Comparison of ENCODE assay signal across 1 cellular context in genomic region chr15:51971353-51972133, GRCh38.
TF ChIP-seq lines count a peak whose summit lies in the region.

TSS of gene LEO1 (minus strand) at chr15:51971778. CDS start at chr15:51971745, 33 bp downstream.

TF ChIP-seq in K562, 482 proteins besides CTCF, POLR2A, EP300 and RAD21 (continued from another document and continues in another):
- TF ChIP-seq ZNF407 (IDR thresholded peaks at IDR 0.05; ENCODE audit: low read depth) (no peak), ARID1B (IDR thresholded peaks at IDR 0.05) (peak; percentile 41), MCM7 (IDR thresholded peaks at IDR 0.05) (no peak), ZBED1 (IDR thresholded peaks at IDR 0.05) (peak; percentile 60), FIP1L1 (IDR thresholded peaks at IDR 0.05; ENCODE audit: low read depth, low read length, poor library complexity, severe bottlenecking) (peak; percentile 81), ZNF780A (CRISPR knock-in tag; IDR thresholded peaks at IDR 0.05) (no peak), DPF2 (IDR thresholded peaks at IDR 0.05) (peak; percentile 26; the same call in 1 of the 2 replicates), JUND (IDR thresholded peaks at IDR 0.05; ENCODE audit: borderline replicate concordance, low read depth, low read length) (0 out of 2 replicates have a peak, but pooled peaks have one; percentile 15), JUND (tag; IDR thresholded peaks at IDR 0.05; ENCODE audit: borderline replicate concordance, low read depth, low read length) (no peak; the same call in 2 of the 3 replicates), ZNF561 (CRISPR knock-in tag; conservative IDR thresholded peaks at IDR 0.05) (no peak), MLX (CRISPR knock-in tag; conservative IDR thresholded peaks at IDR 0.05) (no peak), ETV1 (tag; conservative IDR thresholded peaks at IDR 0.05; ENCODE audit: low read depth) (peak; percentile 77), NFIX (CRISPR knock-in tag; IDR thresholded peaks at IDR 0.05; ENCODE audit: low read depth) (no peak), HNRNPL (IDR thresholded peaks at IDR 0.05; ENCODE audit: low read depth, low read length) (no peak), SP1 (CRISPR knock-in tag; IDR thresholded peaks at IDR 0.05) (peak; percentile 58), SMAD2 (IDR thresholded peaks at IDR 0.05; ENCODE audit: low read depth, low read length) (no peak), MTA2 (IDR thresholded peaks at IDR 0.05; ENCODE audit: low read depth) (no peak), L3MBTL2 (IDR thresholded peaks at IDR 0.05) (peak; percentile 70), HOXB6 (CRISPR knock-in tag; IDR thresholded peaks at IDR 0.05; ENCODE audit: borderline replicate concordance) (no peak), SIN3A (IDR thresholded peaks at IDR 0.05; ENCODE audit: borderline replicate concordance in 2 of 2, control insufficient read depth in 1 of 2, low read depth in 2 of 2, low read length in 2 of 2) (peak; percentile 24 to 58; a peak in 1 of 4 replicates), ZNF174 (CRISPR knock-in tag; IDR thresholded peaks at IDR 0.05) (no peak), KLF1 (tag; IDR thresholded peaks at IDR 0.05) (no peak), PHF20 (IDR thresholded peaks at IDR 0.05; ENCODE audit: partially characterized antibody) (peak; percentile 89), MAZ (CRISPR knock-in tag; conservative IDR thresholded peaks at IDR 0.05 in 1 of 2, IDR thresholded peaks at IDR 0.05 in 1 of 2) (peak; percentile 82 to 85), KLF16 (IDR thresholded peaks at IDR 0.05) (no peak), BACH1 (tag; IDR thresholded peaks at IDR 0.05) (0 out of 2 replicates have a peak, but pooled peaks have one; percentile 19), FOXK2 (conservative IDR thresholded peaks at IDR 0.05 in 1 of 2, IDR thresholded peaks at IDR 0.05 in 1 of 2; ENCODE audit: low read depth in 2 of 2) (peak; percentile 41 to 49; a peak in 2 of 4 replicates), GATAD2A (IDR thresholded peaks at IDR 0.05) (0 out of 2 replicates have a peak, but pooled peaks have one; percentile 9)
- TF ChIP-seq, protein P1, sequence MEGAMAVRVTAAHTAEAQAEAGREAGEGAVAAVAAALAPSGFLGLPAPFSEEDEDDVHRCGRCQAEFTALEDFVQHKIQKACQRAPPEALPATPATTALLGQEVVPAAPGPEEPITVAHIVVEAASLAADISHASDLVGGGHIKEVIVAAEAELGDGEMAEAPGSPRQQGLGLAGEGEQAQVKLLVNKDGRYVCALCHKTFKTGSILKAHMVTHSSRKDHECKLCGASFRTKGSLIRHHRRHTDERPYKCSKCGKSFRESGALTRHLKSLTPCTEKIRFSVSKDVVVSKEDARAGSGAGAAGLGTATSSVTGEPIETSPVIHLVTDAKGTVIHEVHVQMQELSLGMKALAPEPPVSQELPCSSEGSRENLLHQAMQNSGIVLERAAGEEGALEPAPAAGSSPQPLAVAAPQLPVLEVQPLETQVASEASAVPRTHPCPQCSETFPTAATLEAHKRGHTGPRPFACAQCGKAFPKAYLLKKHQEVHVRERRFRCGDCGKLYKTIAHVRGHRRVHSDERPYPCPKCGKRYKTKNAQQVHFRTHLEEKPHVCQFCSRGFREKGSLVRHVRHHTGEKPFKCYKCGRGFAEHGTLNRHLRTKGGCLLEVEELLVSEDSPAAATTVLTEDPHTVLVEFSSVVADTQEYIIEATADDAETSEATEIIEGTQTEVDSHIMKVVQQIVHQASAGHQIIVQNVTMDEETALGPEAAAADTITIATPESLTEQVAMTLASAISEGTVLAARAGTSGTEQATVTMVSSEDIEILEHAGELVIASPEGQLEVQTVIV (CRISPR knock-in tag; IDR thresholded peaks at IDR 0.05; ENCODE audit: borderline replicate concordance) = peak; percentile 99
- TF ChIP-seq, protein P2, sequence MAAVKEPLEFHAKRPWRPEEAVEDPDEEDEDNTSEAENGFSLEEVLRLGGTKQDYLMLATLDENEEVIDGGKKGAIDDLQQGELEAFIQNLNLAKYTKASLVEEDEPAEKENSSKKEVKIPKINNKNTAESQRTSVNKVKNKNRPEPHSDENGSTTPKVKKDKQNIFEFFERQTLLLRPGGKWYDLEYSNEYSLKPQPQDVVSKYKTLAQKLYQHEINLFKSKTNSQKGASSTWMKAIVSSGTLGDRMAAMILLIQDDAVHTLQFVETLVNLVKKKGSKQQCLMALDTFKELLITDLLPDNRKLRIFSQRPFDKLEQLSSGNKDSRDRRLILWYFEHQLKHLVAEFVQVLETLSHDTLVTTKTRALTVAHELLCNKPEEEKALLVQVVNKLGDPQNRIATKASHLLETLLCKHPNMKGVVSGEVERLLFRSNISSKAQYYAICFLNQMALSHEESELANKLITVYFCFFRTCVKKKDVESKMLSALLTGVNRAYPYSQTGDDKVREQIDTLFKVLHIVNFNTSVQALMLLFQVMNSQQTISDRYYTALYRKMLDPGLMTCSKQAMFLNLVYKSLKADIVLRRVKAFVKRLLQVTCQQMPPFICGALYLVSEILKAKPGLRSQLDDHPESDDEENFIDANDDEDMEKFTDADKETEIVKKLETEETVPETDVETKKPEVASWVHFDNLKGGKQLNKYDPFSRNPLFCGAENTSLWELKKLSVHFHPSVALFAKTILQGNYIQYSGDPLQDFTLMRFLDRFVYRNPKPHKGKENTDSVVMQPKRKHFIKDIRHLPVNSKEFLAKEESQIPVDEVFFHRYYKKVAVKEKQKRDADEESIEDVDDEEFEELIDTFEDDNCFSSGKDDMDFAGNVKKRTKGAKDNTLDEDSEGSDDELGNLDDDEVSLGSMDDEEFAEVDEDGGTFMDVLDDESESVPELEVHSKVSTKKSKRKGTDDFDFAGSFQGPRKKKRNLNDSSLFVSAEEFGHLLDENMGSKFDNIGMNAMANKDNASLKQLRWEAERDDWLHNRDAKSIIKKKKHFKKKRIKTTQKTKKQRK (IDR thresholded peaks at IDR 0.05; ENCODE audit: borderline replicate concordance, low read depth, low read length) = no peak
- TF ChIP-seq, protein P3, sequence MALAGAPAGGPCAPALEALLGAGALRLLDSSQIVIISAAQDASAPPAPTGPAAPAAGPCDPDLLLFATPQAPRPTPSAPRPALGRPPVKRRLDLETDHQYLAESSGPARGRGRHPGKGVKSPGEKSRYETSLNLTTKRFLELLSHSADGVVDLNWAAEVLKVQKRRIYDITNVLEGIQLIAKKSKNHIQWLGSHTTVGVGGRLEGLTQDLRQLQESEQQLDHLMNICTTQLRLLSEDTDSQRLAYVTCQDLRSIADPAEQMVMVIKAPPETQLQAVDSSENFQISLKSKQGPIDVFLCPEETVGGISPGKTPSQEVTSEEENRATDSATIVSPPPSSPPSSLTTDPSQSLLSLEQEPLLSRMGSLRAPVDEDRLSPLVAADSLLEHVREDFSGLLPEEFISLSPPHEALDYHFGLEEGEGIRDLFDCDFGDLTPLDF (CRISPR knock-in tag; IDR thresholded peaks at IDR 0.05) = 0 out of 2 replicates have a peak, but pooled peaks have one; percentile 45
- TF ChIP-seq, protein P4, sequence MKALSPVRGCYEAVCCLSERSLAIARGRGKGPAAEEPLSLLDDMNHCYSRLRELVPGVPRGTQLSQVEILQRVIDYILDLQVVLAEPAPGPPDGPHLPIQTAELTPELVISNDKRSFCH (CRISPR knock-in tag; IDR thresholded peaks at IDR 0.05) = no peak
- TF ChIP-seq, protein P4 (tag; IDR thresholded peaks at IDR 0.05) = peak; percentile 60; the same call in 1 of the 2 replicates
- TF ChIP-seq, protein P5, sequence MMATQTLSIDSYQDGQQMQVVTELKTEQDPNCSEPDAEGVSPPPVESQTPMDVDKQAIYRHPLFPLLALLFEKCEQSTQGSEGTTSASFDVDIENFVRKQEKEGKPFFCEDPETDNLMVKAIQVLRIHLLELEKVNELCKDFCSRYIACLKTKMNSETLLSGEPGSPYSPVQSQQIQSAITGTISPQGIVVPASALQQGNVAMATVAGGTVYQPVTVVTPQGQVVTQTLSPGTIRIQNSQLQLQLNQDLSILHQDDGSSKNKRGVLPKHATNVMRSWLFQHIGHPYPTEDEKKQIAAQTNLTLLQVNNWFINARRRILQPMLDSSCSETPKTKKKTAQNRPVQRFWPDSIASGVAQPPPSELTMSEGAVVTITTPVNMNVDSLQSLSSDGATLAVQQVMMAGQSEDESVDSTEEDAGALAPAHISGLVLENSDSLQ (IDR thresholded peaks at IDR 0.05) = no peak; the same call in 1 of the 2 replicates
- TF ChIP-seq, protein P6, sequence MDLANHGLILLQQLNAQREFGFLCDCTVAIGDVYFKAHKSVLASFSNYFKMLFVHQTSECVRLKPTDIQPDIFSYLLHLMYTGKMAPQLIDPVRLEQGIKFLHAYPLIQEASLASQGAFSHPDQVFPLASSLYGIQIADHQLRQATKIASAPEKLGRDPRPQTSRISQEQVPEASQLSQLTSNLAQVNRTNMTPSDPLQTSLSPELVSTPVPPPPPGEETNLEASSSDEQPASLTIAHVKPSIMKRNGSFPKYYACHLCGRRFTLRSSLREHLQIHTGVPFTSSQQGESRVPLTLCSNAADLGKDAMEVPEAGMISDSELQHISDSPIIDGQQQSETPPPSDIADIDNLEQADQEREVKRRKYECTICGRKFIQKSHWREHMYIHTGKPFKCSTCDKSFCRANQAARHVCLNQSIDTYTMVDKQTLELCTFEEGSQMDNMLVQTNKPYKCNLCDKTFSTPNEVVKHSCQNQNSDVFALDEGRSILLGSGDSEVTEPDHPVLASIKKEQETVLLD (IDR thresholded peaks at IDR 0.05) = 0 out of 2 replicates have a peak, but pooled peaks have one; percentile 61
- TF ChIP-seq, protein P7, sequence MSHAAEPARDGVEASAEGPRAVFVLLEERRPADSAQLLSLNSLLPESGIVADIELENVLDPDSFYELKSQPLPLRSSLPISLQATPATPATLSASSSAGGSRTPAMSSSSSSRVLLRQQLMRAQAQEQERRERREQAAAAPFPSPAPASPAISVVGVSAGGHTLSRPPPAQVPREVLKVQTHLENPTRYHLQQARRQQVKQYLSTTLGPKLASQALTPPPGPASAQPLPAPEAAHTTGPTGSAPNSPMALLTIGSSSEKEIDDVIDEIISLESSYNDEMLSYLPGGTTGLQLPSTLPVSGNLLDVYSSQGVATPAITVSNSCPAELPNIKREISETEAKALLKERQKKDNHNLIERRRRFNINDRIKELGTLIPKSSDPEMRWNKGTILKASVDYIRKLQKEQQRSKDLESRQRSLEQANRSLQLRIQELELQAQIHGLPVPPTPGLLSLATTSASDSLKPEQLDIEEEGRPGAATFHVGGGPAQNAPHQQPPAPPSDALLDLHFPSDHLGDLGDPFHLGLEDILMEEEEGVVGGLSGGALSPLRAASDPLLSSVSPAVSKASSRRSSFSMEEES (CRISPR knock-in tag; IDR thresholded peaks at IDR 0.05) = no peak
- TF ChIP-seq, protein P8, sequence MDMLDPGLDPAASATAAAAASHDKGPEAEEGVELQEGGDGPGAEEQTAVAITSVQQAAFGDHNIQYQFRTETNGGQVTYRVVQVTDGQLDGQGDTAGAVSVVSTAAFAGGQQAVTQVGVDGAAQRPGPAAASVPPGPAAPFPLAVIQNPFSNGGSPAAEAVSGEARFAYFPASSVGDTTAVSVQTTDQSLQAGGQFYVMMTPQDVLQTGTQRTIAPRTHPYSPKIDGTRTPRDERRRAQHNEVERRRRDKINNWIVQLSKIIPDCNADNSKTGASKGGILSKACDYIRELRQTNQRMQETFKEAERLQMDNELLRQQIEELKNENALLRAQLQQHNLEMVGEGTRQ (CRISPR knock-in tag; IDR thresholded peaks at IDR 0.05) = no peak
